Comparison of ENCODE assay signal across 22 cellular contexts in the genomic region with DNA sequence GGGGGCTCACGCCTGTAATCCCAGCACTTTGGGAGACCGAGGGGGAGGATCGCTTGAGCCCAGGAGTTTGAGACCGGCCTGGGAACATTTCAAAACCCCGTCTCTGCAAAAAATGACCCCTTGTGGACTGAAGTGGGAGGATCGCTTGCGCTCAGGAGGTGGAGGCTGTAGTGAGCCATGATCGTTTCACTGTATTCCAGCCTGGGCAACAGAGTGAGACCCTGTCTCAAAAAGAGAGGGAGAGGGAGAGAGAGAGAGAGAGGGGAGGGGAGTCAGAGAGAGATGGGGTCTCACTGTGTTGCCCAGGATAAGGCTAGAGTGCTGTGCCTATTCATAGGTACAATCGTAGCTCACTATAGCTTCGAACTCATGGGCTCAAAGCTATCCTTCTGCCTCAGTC.
"Had no signal": no experiment of that assay in that cellular context is flagged by ENCODE, and none has a peak within 500 bp of the region (broad histone marks: within the 10 kb centered on the region; RNA-seq: fewer than 3 reads in every experiment).

No MANE protein-coding gene starts in this region.

- H3K27ac ChIP-seq: cardiac muscle cell, left ventricle myocardium inferior, psoas muscle, skin epidermis, upper lobe of left lung had no signal

- H3K36me3 Mint-ChIP-seq: immature natural killer cell; memory B cell; naive thymus-derived CD4-positive, alpha-beta T cell; T-cell had no signal

- DNase-seq: activated B cell treated with CpG ODN at 0.5 μM for 24 hours; activated CD4-positive, alpha-beta memory T cell treated with anti-CD3 and anti-CD28 coated beads for 36 hours; activated CD4-positive, alpha-beta T cell treated with anti-CD3 and anti-CD28 coated beads for 4 hours; activated gamma-delta T cell treated with Interleukin-2 at 50 U/mL for 16 hours; activated T-cell treated with anti-CD3 and anti-CD28 coated beads for 4 hours; dermis blood vessel endothelial cell; effector memory CD8-positive, alpha-beta T cell; hypothalamus; immature natural killer cell; kidney glomerular epithelial cell; left ventricle myocardium inferior; naive thymus-derived CD4-positive, alpha-beta T cell; psoas muscle; right cardiac atrium; T-cell; upper lobe of left lung had no signal

- H3K36me3 ChIP-seq: cardiac muscle cell, upper lobe of left lung had no signal

- H3K4me3 ChIP-seq: cardiac muscle cell, left ventricle myocardium inferior, skin epidermis, upper lobe of left lung had no signal

- H3K27ac Mint-ChIP-seq: activated B cell treated with CpG ODN at 0.5 μM for 24 hours; activated CD4-positive, alpha-beta memory T cell treated with anti-CD3 and anti-CD28 coated beads for 36 hours; activated naive CD4-positive, alpha-beta T cell treated with anti-CD3 and anti-CD28 coated beads, Interleukin-2, amount 50 U/mL, for 72 hours; activated T-helper 1 cell treated with anti-CD3 and anti-CD28 coated beads, Interleukin-12 subunit alpha, Interleukin-12 subunit beta, Interleukin-2, Interleukin-4 antibody, amounts not matched to agents 30 ng/mL and 10 ng/mL and 1 ng/mL, durations not matched to agents 14 hours and 24 hours and 36 hours; effector memory CD8-positive, alpha-beta T cell; immature natural killer cell; memory B cell; naive thymus-derived CD4-positive, alpha-beta T cell; stimulated activated naive CD8-positive, alpha-beta T cell treated with anti-CD3 and anti-CD28 coated beads, Interleukin-15, Interleukin-2, amounts not matched to agents 100 ng/mL and 50 ng/mL, for 24 hours; T-cell had no signal

- ATAC-seq: activated naive CD4-positive, alpha-beta T cell treated with anti-CD3 and anti-CD28 coated beads, Interleukin-2, amount 50 U/mL, for 72 hours; effector memory CD8-positive, alpha-beta T cell; naive thymus-derived CD4-positive, alpha-beta T cell; psoas muscle; right cardiac atrium; T-cell had no signal

- H3K9me3 Mint-ChIP-seq: activated B cell treated with CpG ODN at 0.5 μM for 24 hours; activated CD4-positive, alpha-beta memory T cell treated with anti-CD3 and anti-CD28 coated beads for 36 hours; activated naive CD4-positive, alpha-beta T cell treated with anti-CD3 and anti-CD28 coated beads, Interleukin-2, amount 50 U/mL, for 72 hours; activated T-helper 1 cell treated with anti-CD3 and anti-CD28 coated beads, Interleukin-12 subunit alpha, Interleukin-12 subunit beta, Interleukin-2, Interleukin-4 antibody, amounts not matched to agents 30 ng/mL and 10 ng/mL and 1 ng/mL, durations not matched to agents 14 hours and 24 hours and 36 hours; effector memory CD8-positive, alpha-beta T cell; immature natural killer cell; memory B cell; stimulated activated naive CD8-positive, alpha-beta T cell treated with anti-CD3 and anti-CD28 coated beads, Interleukin-15, Interleukin-2, amounts not matched to agents 100 ng/mL and 50 ng/mL, for 24 hours; T-cell had no signal

- H3K4me3 Mint-ChIP-seq: activated B cell treated with CpG ODN at 0.5 μM for 24 hours; activated CD4-positive, alpha-beta memory T cell treated with anti-CD3 and anti-CD28 coated beads for 36 hours; activated T-helper 1 cell treated with anti-CD3 and anti-CD28 coated beads, Interleukin-12 subunit alpha, Interleukin-12 subunit beta, Interleukin-2, Interleukin-4 antibody, amounts not matched to agents 30 ng/mL and 10 ng/mL and 1 ng/mL, durations not matched to agents 14 hours and 24 hours and 36 hours; effector memory CD8-positive, alpha-beta T cell; memory B cell; naive thymus-derived CD4-positive, alpha-beta T cell; stimulated activated naive CD8-positive, alpha-beta T cell treated with anti-CD3 and anti-CD28 coated beads, Interleukin-15, Interleukin-2, amounts not matched to agents 100 ng/mL and 50 ng/mL, for 24 hours; T-cell had no signal

- H3K9me3 ChIP-seq: left ventricle myocardium inferior, psoas muscle, upper lobe of left lung had no signal
